ENCODE assay signal across 11 cellular contexts in genomic region chr19:6038634-6039405, GRCh38.
DNase-seq lines count a peak whose midpoint lies in the region; ATAC-seq lines count a peak whose summit lies in the region.
"Had no signal": no experiment of that assay in that cellular context is flagged by ENCODE, and none has a peak within 500 bp of the region (broad histone marks: within the 10 kb centered on the region; RNA-seq: fewer than 3 reads in every experiment).

No MANE protein-coding gene starts in this region.

- H3K9me3 Mint-ChIP-seq in activated naive CD4-positive, alpha-beta T cell treated with anti-CD3 and anti-CD28 coated beads, Interleukin-2, amount 50 U/mL, for 72 hours, result no peaks in the 10 kb centered on the region
- no peaks in the 10 kb centered on the region for H3K9me3 Mint-ChIP-seq in stimulated activated memory B cell treated with anti-CD40 and anti-IgM and Interleukin-4, amounts not matched to agents 10 μg/mL and 1 μg/mL and 100 μg/mL, for 72 hours
- H3K9me3 Mint-ChIP-seq: nephron had no signal

- ATAC-seq in activated naive CD4-positive, alpha-beta T cell treated with anti-CD3 and anti-CD28 coated beads, Interleukin-2, amount 50 U/mL, for 72 hours, result peak; percentile 87 to 94
- ATAC-seq in HG02870 (IDR thresholded peaks at IDR 0.05; ENCODE audit: unreplicated experiment), result peak; percentile 74
- ATAC-seq in stimulated activated memory B cell treated with anti-CD40 and anti-IgM and Interleukin-4, amounts not matched to agents 10 μg/mL and 1 μg/mL and 100 μg/mL, for 72 hours, result peak; percentile 95

- peaks cover 0 to 21% of the 10 kb centered on the region in 2 donors for H3K36me3 Mint-ChIP-seq in activated naive CD4-positive, alpha-beta T cell treated with anti-CD3 and anti-CD28 coated beads, Interleukin-2, amount 50 U/mL, for 72 hours
- peaks cover 6% of the 10 kb centered on the region for H3K36me3 Mint-ChIP-seq in stimulated activated memory B cell treated with anti-CD40 and anti-IgM and Interleukin-4, amounts not matched to agents 10 μg/mL and 1 μg/mL and 100 μg/mL, for 72 hours

- peak overlapping the region; percentile 48 to 96 for H3K27ac Mint-ChIP-seq in activated naive CD4-positive, alpha-beta T cell treated with anti-CD3 and anti-CD28 coated beads, Interleukin-2, amount 50 U/mL, for 72 hours
- H3K27ac Mint-ChIP-seq in stimulated activated memory B cell treated with anti-CD40 and anti-IgM and Interleukin-4, amounts not matched to agents 10 μg/mL and 1 μg/mL and 100 μg/mL, for 72 hours, result peak overlapping the region; percentile 87
- H3K27ac Mint-ChIP-seq: nephron had no signal

- H3K4me3 Mint-ChIP-seq in stimulated activated memory B cell treated with anti-CD40 and anti-IgM and Interleukin-4, amounts not matched to agents 10 μg/mL and 1 μg/mL and 100 μg/mL, for 72 hours, result peak overlapping the region; percentile 38
- H3K4me3 Mint-ChIP-seq: nephron had no signal

- peaks cover 36% of the 10 kb centered on the region for H3K4me1 Mint-ChIP-seq in stimulated activated memory B cell treated with anti-CD40 and anti-IgM and Interleukin-4, amounts not matched to agents 10 μg/mL and 1 μg/mL and 100 μg/mL, for 72 hours
- H3K4me1 Mint-ChIP-seq: nephron had no signal

- peak; percentile 54 to 55 for DNase-seq in activated naive CD4-positive, alpha-beta T cell treated with anti-CD3 and anti-CD28 coated beads, Interleukin-2, amount 50 U/mL, for 72 hours (ENCODE audit: low spot score in 2 of 2)
- no peak for DNase-seq in activated naive CD4-positive, alpha-beta T cell treated with Interleukin-2 at 50 U/mL for 16 hours
- DNase-seq in activated T-cell treated with anti-CD3 and anti-CD28 coated beads, Interleukin-2, amount 50 U/mL, for 48 hours, result peak; percentile 46 to 61
- DNase-seq in C1 segment of cervical spinal cord (lab: John Stamatoyannopoulos, UW), result no peak
- no peak for DNase-seq in NCI-H1694 treated with DMSO at 0.1 percent for 48 hours (lab: John Stamatoyannopoulos, UW)
- DNase-seq in NCI-H82 (lab: John Stamatoyannopoulos, UW), result no peak
- DNase-seq: NCI-H1694, RPMI8226 had no signal

- H3K27me3 Mint-ChIP-seq in stimulated activated memory B cell treated with anti-CD40 and anti-IgM and Interleukin-4, amounts not matched to agents 10 μg/mL and 1 μg/mL and 100 μg/mL, for 72 hours, result peaks cover 13% of the 10 kb centered on the region

Comparison
In these comparisons a context has a peak if more than half of its experiments do, and no peak if none do; other contexts are left out.
1. DNase-seq: peak in activated naive CD4-positive, alpha-beta T cell treated with anti-CD3 and anti-CD28 coated beads, Interleukin-2, amount 50 U/mL, for 72 hours (2 of 2) and activated T-cell treated with anti-CD3 and anti-CD28 coated beads, Interleukin-2, amount 50 U/mL, for 48 hours (2 of 2); none in activated naive CD4-positive, alpha-beta T cell treated with Interleukin-2 at 50 U/mL for 16 hours (single experiment), C1 segment of cervical spinal cord (0 of 14), NCI-H1694 treated with DMSO at 0.1 percent for 48 hours (single experiment) and NCI-H82 (single experiment).
2. Peak in every context shown above with its lines, with median percentiles within 50 percentile points of each other: ATAC-seq.